30 cellular contexts compared by ENCODE assay signal in the genomic region with DNA sequence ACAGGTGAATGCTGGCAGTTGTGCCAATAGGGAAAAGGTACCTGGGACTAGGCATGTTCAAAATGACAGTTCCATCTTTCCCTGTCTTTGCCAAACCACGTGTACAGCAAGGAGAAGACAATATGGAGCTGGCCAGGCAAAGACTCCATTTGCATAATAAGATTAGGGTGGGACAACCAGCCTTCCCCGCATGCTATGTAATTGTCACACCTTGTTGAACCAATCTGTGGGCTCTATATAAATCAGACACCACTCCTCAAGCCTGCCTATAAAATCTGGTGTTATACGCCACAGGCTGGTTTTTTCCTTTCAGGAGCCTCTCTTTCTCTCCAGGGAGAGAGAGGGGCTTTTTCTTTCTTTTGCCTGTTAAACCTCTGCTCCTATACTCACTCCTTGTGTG.
"Had no signal": no experiment of that assay in that cellular context is flagged by ENCODE, and none has a peak within 500 bp of the region (broad histone marks: within the 10 kb centered on the region; RNA-seq: fewer than 3 reads in every experiment).

No MANE protein-coding gene starts in this region.

- H3K9me3 ChIP-seq: colonic mucosa, heart right ventricle, left ventricle myocardium inferior, lower lobe of right lung, neutrophil, prostate gland, right atrium auricular region, suprapubic skin, transverse colon, vagina had no signal

- ATAC-seq: foreskin keratinocyte; heart right ventricle; left colon; lower lobe of right lung; natural killer cell; sciatic nerve; stimulated activated naive CD8-positive, alpha-beta T cell treated with anti-CD3 and anti-CD28 coated beads, Interleukin-15, amount 100 ng/mL, for 72 hours had no signal

- H3K4me3 ChIP-seq: colonic mucosa, esophagus muscularis mucosa, heart right ventricle, left ventricle myocardium inferior, lower lobe of right lung, prostate gland, right atrium auricular region, smooth muscle cell, suprapubic skin, transverse colon, vagina had no signal

- H3K27ac Mint-ChIP-seq: dendritic cell treated with granulocyte-macrophage colony-stimulating factor and Interleukin-4, amounts not matched to agents 40 ng/mL and 50 ng/mL, for 4 days; natural killer cell; stimulated activated naive CD8-positive, alpha-beta T cell treated with anti-CD3 and anti-CD28 coated beads, Interleukin-15, amount 100 ng/mL, for 72 hours had no signal

- H3K4me2 ChIP-seq: smooth muscle cell had no signal

- FAIRE-seq: endothelial cell of umbilical vein, islet of Langerhans had no signal

- H3K4me1 Mint-ChIP-seq: natural killer cell had no signal

- H3K27me3 Mint-ChIP-seq: stimulated activated naive CD8-positive, alpha-beta T cell treated with anti-CD3 and anti-CD28 coated beads, Interleukin-15, amount 100 ng/mL, for 72 hours had no signal

- H3K79me2 ChIP-seq: parathyroid adenoma had no signal

- H3K9me3 Mint-ChIP-seq: natural killer cell; stimulated activated naive CD8-positive, alpha-beta T cell treated with anti-CD3 and anti-CD28 coated beads, Interleukin-15, amount 100 ng/mL, for 72 hours had no signal

- H2AFZ ChIP-seq: parathyroid adenoma had no signal

- H3K9ac ChIP-seq: parathyroid adenoma had no signal

- H3K4me1 ChIP-seq: colonic mucosa, foreskin keratinocyte, heart right ventricle, left ventricle myocardium inferior, lower lobe of right lung, parathyroid adenoma, prostate gland, right atrium auricular region, suprapubic skin, transverse colon, vagina had no signal

- H3K4me3 Mint-ChIP-seq: dendritic cell treated with granulocyte-macrophage colony-stimulating factor and Interleukin-4, amounts not matched to agents 40 ng/mL and 50 ng/mL, for 4 days; natural killer cell; stimulated activated naive CD8-positive, alpha-beta T cell treated with anti-CD3 and anti-CD28 coated beads, Interleukin-15, amount 100 ng/mL, for 72 hours had no signal

- H3K27me3 ChIP-seq: colonic mucosa, esophagus muscularis mucosa, heart right ventricle, right atrium auricular region, suprapubic skin, transverse colon, vagina had no signal

- H3K36me3 Mint-ChIP-seq: natural killer cell had no signal

- H3K36me3 ChIP-seq: colonic mucosa, esophagus muscularis mucosa, heart right ventricle, left ventricle myocardium inferior, lower lobe of right lung, neutrophil, prostate gland, right atrium auricular region, suprapubic skin, transverse colon, vagina had no signal

- DNase-seq: colonic mucosa; effector memory CD4-positive, alpha-beta T cell; foreskin keratinocyte; glutamatergic neuron; heart right ventricle; hippocampal formation; kidney glomerular epithelial cell; left colon; left ventricle myocardium inferior; lower lobe of right lung; natural killer cell; stimulated activated CD4-positive, alpha-beta T cell treated with anti-CD3 and anti-CD28 coated beads, Interleukin-12 subunit alpha, Interleukin-12 subunit beta, amount 100 ng/mL, for 4 hours; stimulated activated CD4-positive, alpha-beta T cell treated with anti-CD3 and anti-CD28 coated beads, Interleukin-1b, Interleukin-23, amount 100 ng/mL, for 48 hours; stimulated activated CD4-positive, alpha-beta T cell treated with anti-CD3 and anti-CD28 coated beads, Interleukin-4, amount 100 ng/mL, for 1 hour; stimulated activated CD8-positive, alpha-beta memory T cell treated with anti-CD3 and anti-CD28 coated beads, Interleukin-4, amount 100 ng/mL, for 48 hours; stimulated activated naive CD4-positive, alpha-beta T cell; stimulated activated naive CD8-positive, alpha-beta T cell treated with anti-CD3 and anti-CD28 coated beads, Interleukin-15, amount 100 ng/mL, for 72 hours; transverse colon had no signal

- H3K27ac ChIP-seq: colonic mucosa, esophagus muscularis mucosa, foreskin keratinocyte, heart right ventricle, left ventricle myocardium inferior, lower lobe of right lung, neutrophil, parathyroid adenoma, prostate gland, right atrium auricular region, suprapubic skin, transverse colon, vagina had no signal
